In the genomic region with DNA sequence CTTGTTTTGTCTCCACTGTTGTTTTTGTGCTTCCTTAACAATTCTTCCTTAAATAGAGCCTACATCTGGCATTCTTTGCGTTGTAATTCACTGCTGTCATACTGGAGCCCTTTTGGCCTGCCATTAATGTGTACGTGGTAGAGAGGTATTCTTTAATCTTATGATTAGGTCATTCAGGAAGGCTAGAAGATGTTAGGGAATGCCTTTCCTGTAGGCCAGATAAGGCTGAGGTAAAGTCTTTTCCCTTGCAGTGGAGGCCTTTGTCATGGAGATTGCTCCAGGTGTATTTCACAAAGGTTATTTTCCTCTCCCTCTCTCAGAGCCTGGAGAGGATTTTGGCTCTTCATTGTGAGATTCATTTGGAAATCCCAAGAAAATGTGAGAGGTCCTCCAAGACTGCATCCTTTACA, we compare ENCODE assay signal across 1 cellular context.
TF ChIP-seq lines count a peak whose summit lies in the region.

No MANE protein-coding gene starts in this region.

TF ChIP-seq in WTC11, 78 proteins besides CTCF, POLR2A, EP300 and RAD21 (continued from another document):
- no peak for TF ChIP-seq ETV6 (CRISPR knock-in tag; IDR thresholded peaks at IDR 0.05)
- no peak for TF ChIP-seq JAZF1 (CRISPR knock-in tag; IDR thresholded peaks at IDR 0.05)
- no peak for TF ChIP-seq FOXP4 (CRISPR knock-in tag; IDR thresholded peaks at IDR 0.05)
- TF ChIP-seq ZMAT4 (CRISPR knock-in tag; IDR thresholded peaks at IDR 0.05), result no peak
- no peak for TF ChIP-seq MXD4 (CRISPR knock-in tag; IDR thresholded peaks at IDR 0.05; ENCODE audit: borderline replicate concordance)
- TF ChIP-seq STAT6 (CRISPR knock-in tag; conservative IDR thresholded peaks at IDR 0.05; ENCODE audit: low read depth), result no peak
- TF ChIP-seq CBFB (CRISPR knock-in tag; IDR thresholded peaks at IDR 0.05; ENCODE audit: low read depth), result no peak
- no peak for TF ChIP-seq ZBTB43 (CRISPR knock-in tag; IDR thresholded peaks at IDR 0.05)
- TF ChIP-seq, protein P1, sequence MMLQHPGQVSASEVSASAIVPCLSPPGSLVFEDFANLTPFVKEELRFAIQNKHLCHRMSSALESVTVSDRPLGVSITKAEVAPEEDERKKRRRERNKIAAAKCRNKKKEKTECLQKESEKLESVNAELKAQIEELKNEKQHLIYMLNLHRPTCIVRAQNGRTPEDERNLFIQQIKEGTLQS (CRISPR knock-in tag; conservative IDR thresholded peaks at IDR 0.05), result no peak
- TF ChIP-seq NR2C2 (CRISPR knock-in tag; IDR thresholded peaks at IDR 0.05), result no peak
- TF ChIP-seq JUN (CRISPR knock-in tag; IDR thresholded peaks at IDR 0.05), result no peak
- TF ChIP-seq ELF4 (CRISPR knock-in tag; IDR thresholded peaks at IDR 0.05; ENCODE audit: low read depth), result no peak
- no peak for TF ChIP-seq SOX15 (CRISPR knock-in tag; IDR thresholded peaks at IDR 0.05)
- TF ChIP-seq ZNF532 (CRISPR knock-in tag; IDR thresholded peaks at IDR 0.05; ENCODE audit: borderline replicate concordance), result no peak
- no peak; the same call in 1 of the 2 replicates for TF ChIP-seq TEAD1 (CRISPR knock-in tag; IDR thresholded peaks at IDR 0.05)
